Comparison of ENCODE assay signal across 10 cellular contexts in genomic region chr2:85310330-85310729, GRCh38. TPM values are rescaled to one million over a fixed set of nuclear protein-coding genes. Genes with fewer than 3 reads are reported as not detected.
A peak's percentile ranks its signal among the peaks of the same experiment; 100 is the strongest.
DNase-seq lines count a peak whose midpoint lies in the region; ATAC-seq and TF ChIP-seq lines count a peak whose summit lies in the region.
"Had no signal": no experiment of that assay in that cellular context is flagged by ENCODE, and none has a peak within 500 bp of the region (broad histone marks: within the 10 kb centered on the region; RNA-seq: fewer than 3 reads in every experiment).

No MANE protein-coding gene starts in this region.

- 84 to 89% (median 86%) methylated on average over 3 of the region's 3 CpGs for WGBS in adrenal gland, 4 donors

- ATAC-seq in GM21381 (IDR thresholded peaks at IDR 0.05; ENCODE audit: unreplicated experiment) = peak; percentile 63
- no peak for ATAC-seq in HG02884 (IDR thresholded peaks at IDR 0.05; ENCODE audit: unreplicated experiment)

- H3K4me2 ChIP-seq in Karpas-422 (ENCODE audit: low read depth, low read length, poor library complexity, severe bottlenecking) = peak overlapping the region; percentile 3

- POLR2A ChIA-PET in Caco-2 (lab: Charles Lee) = interaction anchor here (1.0 kb wide), 1 partner anchor 17 kb away, joined by 16 read pairs; the partner anchor contains the start of gene TGOLN2

- no peak overlapping the region for H3K4me3 ChIP-seq in Caco-2 (ENCODE audit: low read depth, low read length)
- no peak overlapping the region for H3K4me3 ChIP-seq in Karpas-422 (ENCODE audit: low read length)
- H3K4me3 ChIP-seq in left ventricle myocardium inferior = no peak overlapping the region
- no peak overlapping the region for H3K4me3 ChIP-seq in adrenal gland
- H3K4me3 ChIP-seq: SK-N-MC had no signal

- no peak for TF ChIP-seq CTCF in Caco-2 (IDR thresholded peaks at IDR 0.05; ENCODE audit: insufficient read depth in 1 of 2, low read depth in 1 of 2, low read length in 1 of 2, severe bottlenecking in 1 of 2, unreplicated experiment in 1 of 2)
- no peak for TF ChIP-seq CTCF in mesothelial cell of epicardium (IDR thresholded peaks at IDR 0.05; ENCODE audit: unreplicated experiment)
- TF ChIP-seq CTCF in left ventricle myocardium inferior (IDR thresholded peaks at IDR 0.05; ENCODE audit: borderline replicate concordance) = no peak
- no peak for TF ChIP-seq CTCF in adrenal gland (IDR thresholded peaks at IDR 0.05)

- H3K79me2 ChIP-seq in Karpas-422 (ENCODE audit: low read length) = no peaks in the 10 kb centered on the region

- H3K36me3 ChIP-seq in Caco-2 (ENCODE audit: control insufficient read depth, insufficient read depth, low read length) (no peaks in the 10 kb centered on the region; the same call in 1 of the 2 replicates), Karpas-422 (ENCODE audit: insufficient read depth, low read length) (no peaks in the 10 kb centered on the region; the same call in 1 of the 2 replicates), left ventricle myocardium inferior (peaks cover 40% of the 10 kb centered on the region), adrenal gland (replicated peaks in 1 of 2) (peaks cover 0 to 22% of the 10 kb centered on the region in 2 donors)

- no peak overlapping the region for H3K9ac ChIP-seq in Karpas-422 (ENCODE audit: low read length)

- TF ChIP-seq POLR2A in adrenal gland (IDR thresholded peaks at IDR 0.05) = no peak

- H3K4me1 Mint-ChIP-seq in Caco-2 (ENCODE audit: low read depth, unreplicated experiment) = peaks cover 13% of the 10 kb centered on the region
- no peaks in the 10 kb centered on the region for H3K4me1 Mint-ChIP-seq in mesothelial cell of epicardium

- H3K4me1 ChIP-seq in Caco-2 (peaks cover 12% of the 10 kb centered on the region), Karpas-422 (ENCODE audit: low read length) (peaks cover 28% of the 10 kb centered on the region), left ventricle myocardium inferior (peaks cover 45% of the 10 kb centered on the region), adrenal gland (replicated peaks in 1 of 2) (peaks cover 5 to 35% of the 10 kb centered on the region in 2 donors)

- CTCF ChIA-PET in Caco-2 (lab: Charles Lee) = no interaction called here

- no peaks in the 10 kb centered on the region for H3K9me2 ChIP-seq in Karpas-422 (replicated peaks; ENCODE audit: insufficient read depth, low read length)

- no peak overlapping the region for H3K4me3 Mint-ChIP-seq in Caco-2 (ENCODE audit: unreplicated experiment)
- no peak overlapping the region for H3K4me3 Mint-ChIP-seq in mesothelial cell of epicardium

- no peaks in the 10 kb centered on the region for H3K9me3 ChIP-seq in Caco-2
- H3K9me3 ChIP-seq in Karpas-422 (ENCODE audit: low read length) = no peaks in the 10 kb centered on the region
- no peaks in the 10 kb centered on the region for H3K9me3 ChIP-seq in left ventricle myocardium inferior (replicated peaks)
- no peaks in the 10 kb centered on the region for H3K9me3 ChIP-seq in adrenal gland (replicated peaks in 1 of 3)

- H3K9me3 Mint-ChIP-seq in Caco-2 (ENCODE audit: unreplicated experiment) = no peaks in the 10 kb centered on the region
- no peaks in the 10 kb centered on the region for H3K9me3 Mint-ChIP-seq in mesothelial cell of epicardium

- H4K20me1 ChIP-seq in Karpas-422 (ENCODE audit: insufficient read depth, low read depth, low read length) = peaks cover 31% of the 10 kb centered on the region; the same call in 1 of the 2 replicates

- H3K27me3 Mint-ChIP-seq in Caco-2 (ENCODE audit: insufficient read depth, unreplicated experiment) = no peaks in the 10 kb centered on the region
- no peaks in the 10 kb centered on the region for H3K27me3 Mint-ChIP-seq in mesothelial cell of epicardium (ENCODE audit: low read depth)

- H3K36me3 Mint-ChIP-seq in Caco-2 (ENCODE audit: insufficient read depth, unreplicated experiment) (peaks cover 25% of the 10 kb centered on the region), mesothelial cell of epicardium (peaks cover 29% of the 10 kb centered on the region)

- H3K27me3 ChIP-seq in Caco-2 (replicated peaks; ENCODE audit: control insufficient read depth, insufficient read depth, low read length) (no peaks in the 10 kb centered on the region), Karpas-422 (ENCODE audit: low read length) (no peaks in the 10 kb centered on the region), left ventricle myocardium inferior (ENCODE audit: low read depth) (no peaks in the 10 kb centered on the region), adrenal gland (no peaks in the 10 kb centered on the region)

- H3K27ac Mint-ChIP-seq in Caco-2 (ENCODE audit: unreplicated experiment) = peak overlapping the region; percentile 9
- H3K27ac Mint-ChIP-seq in mesothelial cell of epicardium = peak overlapping the region; percentile 29

- intact Hi-C loops in Caco-2 (cut with micrococcal nuclease; ENCODE audit: unreplicated experiment) = no loop called here
- intact Hi-C loops in left ventricle myocardium inferior (cut with micrococcal nuclease) = no loop called here
- intact Hi-C loops in adrenal gland (cut with DNase I) = no loop called here

- H2AFZ ChIP-seq in Karpas-422 (ENCODE audit: low read length) = no peak overlapping the region

- BruUV-seq in Caco-2 (replicated peaks; lab: Mats Ljungman, UMichigan) = no TSS peak

- H3K27ac ChIP-seq in Karpas-422 (ENCODE audit: low read length) = no peak overlapping the region
- no peak overlapping the region for H3K27ac ChIP-seq in left ventricle myocardium inferior (replicated peaks)
- H3K27ac ChIP-seq in adrenal gland = peak overlapping the region in 1 of 5 donors; percentile 40
- H3K27ac ChIP-seq: SK-N-MC had no signal

- DNase-seq in Caco-2 (no peak), Karpas-422 (peak; percentile 66), mesothelial cell of epicardium (ENCODE audit: low spot score in 2 of 2, unreplicated experiment in 2 of 2) (no peak), left ventricle myocardium inferior (no peak), adrenal gland (no peak), SK-N-DZ (ENCODE audit: low spot score) (no peak)
- DNase-seq: DMS79 treated with DMSO at 0.1 percent for 48 hours had no signal

RNA-seq across cellular contexts. Expression of gene TGOLN2, which starts 17.5 kb away (rescaled TPM):
- total RNA-seq in Caco-2 (2022) (109 and 119 TPM in 2 replicates), mesothelial cell of epicardium (59.0 to 62.5 TPM (median 59.2 TPM) in 3 replicates), left ventricle myocardium inferior (71.5 TPM), adrenal gland (100 to 1,000 TPM; 130 to 186 (median 145) TPM)
- total RNA-seq in Karpas-422 (2014; rRNA removed; shearing (Covaris generic); ENCODE audit: low replicate concordance) = 130 and 150 TPM in 2 replicates
- polyA plus RNA-seq in adrenal gland = 10 to 100 TPM; 14.8 to 94.4 (median 25.0) TPM
- 24.1 and 32.8 TPM in 2 replicates for polyA plus RNA-seq in SK-N-DZ (2014; cell fraction: cytosol; rRNA removed)
- 16.1 and 26.4 TPM in 2 replicates for polyA plus RNA-seq in SK-N-DZ (2014; cell fraction: nucleus; rRNA removed)

RNA-seq across cellular contexts. Expression of gene RETSAT, which starts 44.0 kb away (rescaled TPM):
- total RNA-seq in Caco-2 (2022) (31.1 and 32.3 TPM in 2 replicates), mesothelial cell of epicardium (21.5 to 27.4 TPM (median 23.4 TPM) in 3 replicates), left ventricle myocardium inferior (39.4 TPM), adrenal gland (100 to 1,000 TPM in 7 of 8 donors, 10 to 100 TPM in 1; 93.8 to 178 (median 131) TPM)
- 21.6 and 23.0 TPM in 2 replicates for total RNA-seq in Karpas-422 (2014; rRNA removed; shearing (Covaris generic); ENCODE audit: low replicate concordance)
- polyA plus RNA-seq in adrenal gland = 100 to 1,000 TPM in 1 of 3 donors, 10 to 100 TPM in 2; 26.1 to 209 (median 60.7) TPM
- 15.4 and 17.2 TPM in 2 replicates for polyA plus RNA-seq in SK-N-DZ (2014; cell fraction: cytosol; rRNA removed)
- polyA plus RNA-seq in SK-N-DZ (2014; cell fraction: nucleus; rRNA removed) = 23.6 and 31.7 TPM in 2 replicates

RNA-seq across cellular contexts. Expression of gene ELMOD3, which starts 44.2 kb away (rescaled TPM):
- 10.3 and 11.3 TPM in 2 replicates for total RNA-seq in Caco-2 (2022)
- 18.6 and 28.8 TPM in 2 replicates for total RNA-seq in Karpas-422 (2014; rRNA removed; shearing (Covaris generic); ENCODE audit: low replicate concordance)
- total RNA-seq in mesothelial cell of epicardium = 23.2 to 25.2 TPM (median 24.5 TPM) in 3 replicates
- total RNA-seq in left ventricle myocardium inferior = 10.6 TPM
- total RNA-seq in adrenal gland = 10 to 100 TPM; 12.3 to 37.0 (median 25.3) TPM
- 10 to 100 TPM; 18.9 to 69.0 (median 63.1) TPM for polyA plus RNA-seq in adrenal gland
- polyA plus RNA-seq in SK-N-DZ (2014; cell fraction: cytosol; rRNA removed) = 17.2 and 27.4 TPM in 2 replicates
- polyA plus RNA-seq in SK-N-DZ (2014; cell fraction: nucleus; rRNA removed) = 36.9 and 43.4 TPM in 2 replicates
